ENCODE assay signal across 1 cellular context in genomic region chr12:85278598-85279448, GRCh38.
TF ChIP-seq lines count a peak whose summit lies in the region.

No MANE protein-coding gene starts in this region.

TF ChIP-seq in WTC11, 78 proteins besides CTCF, POLR2A, EP300 and RAD21 (continued from another document):
- TF ChIP-seq, protein P1, sequence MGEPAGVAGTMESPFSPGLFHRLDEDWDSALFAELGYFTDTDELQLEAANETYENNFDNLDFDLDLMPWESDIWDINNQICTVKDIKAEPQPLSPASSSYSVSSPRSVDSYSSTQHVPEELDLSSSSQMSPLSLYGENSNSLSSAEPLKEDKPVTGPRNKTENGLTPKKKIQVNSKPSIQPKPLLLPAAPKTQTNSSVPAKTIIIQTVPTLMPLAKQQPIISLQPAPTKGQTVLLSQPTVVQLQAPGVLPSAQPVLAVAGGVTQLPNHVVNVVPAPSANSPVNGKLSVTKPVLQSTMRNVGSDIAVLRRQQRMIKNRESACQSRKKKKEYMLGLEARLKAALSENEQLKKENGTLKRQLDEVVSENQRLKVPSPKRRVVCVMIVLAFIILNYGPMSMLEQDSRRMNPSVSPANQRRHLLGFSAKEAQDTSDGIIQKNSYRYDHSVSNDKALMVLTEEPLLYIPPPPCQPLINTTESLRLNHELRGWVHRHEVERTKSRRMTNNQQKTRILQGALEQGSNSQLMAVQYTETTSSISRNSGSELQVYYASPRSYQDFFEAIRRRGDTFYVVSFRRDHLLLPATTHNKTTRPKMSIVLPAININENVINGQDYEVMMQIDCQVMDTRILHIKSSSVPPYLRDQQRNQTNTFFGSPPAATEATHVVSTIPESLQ (CRISPR knock-in tag; IDR thresholded peaks at IDR 0.05) = no peak
